Comparison of ENCODE assay signal across 14 cellular contexts in genomic region chr2:206511283-206511682, GRCh38.
DNase-seq lines count a peak whose midpoint lies in the region; ATAC-seq, FAIRE-seq and TF ChIP-seq lines count a peak whose summit lies in the region.
"Had no signal": no experiment of that assay in that cellular context is flagged by ENCODE, and none has a peak within 500 bp of the region (broad histone marks: within the 10 kb centered on the region; RNA-seq: fewer than 3 reads in every experiment).

No MANE protein-coding gene starts in this region.

- H3K4me2 ChIP-seq in Loucy (ENCODE audit: low read depth, low read length, poor library complexity, severe bottlenecking) = no peak overlapping the region
- H3K4me2 ChIP-seq: A549 had no signal

- 0 out of 2 replicates have a peak overlapping the region, but pooled peaks have one; percentile 22 for H2AFZ ChIP-seq in Loucy (ENCODE audit: low read length)

- no peak for TF ChIP-seq POLR2A in GM12891 (IDR thresholded peaks at IDR 0.05; ENCODE audit: low read depth, low read length)

- H3K79me2 ChIP-seq in Loucy (ENCODE audit: insufficient read depth, low read length) = no peaks in the 10 kb centered on the region

- H3F3A ChIP-seq in Loucy (ENCODE audit: low read depth) = no peaks in the 10 kb centered on the region

- TF ChIP-seq CTCF in Loucy (conservative IDR thresholded peaks at IDR 0.05; ENCODE audit: low read length) = no peak
- TF ChIP-seq CTCF in BE2C (IDR thresholded peaks at IDR 0.05; ENCODE audit: low read depth, low read length) = no peak

- no peak for ATAC-seq in GM21717 (IDR thresholded peaks at IDR 0.05; ENCODE audit: unreplicated experiment)
- ATAC-seq: A549 had no signal

- H3K9me2 ChIP-seq in Loucy (replicated peaks; ENCODE audit: low read depth, low read length) = no peaks in the 10 kb centered on the region

- H3K4me3 ChIP-seq in Loucy (ENCODE audit: low read length, poor library complexity, severe bottlenecking) = no peak overlapping the region
- H3K4me3 ChIP-seq in BE2C (ENCODE audit: low read depth, low read length) = no peak overlapping the region
- H3K4me3 ChIP-seq: A549, HAP-1 had no signal

- H3K9me3 ChIP-seq in Loucy (ENCODE audit: insufficient read depth, low read depth, low read length) = no peaks in the 10 kb centered on the region
- no peaks in the 10 kb centered on the region for H3K9me3 ChIP-seq in BE2C
- H3K9me3 ChIP-seq: A549, HAP-1 had no signal

- H3K27me3 ChIP-seq in Loucy (ENCODE audit: insufficient read depth, low read length, poor library complexity, severe bottlenecking) (no peaks in the 10 kb centered on the region), BE2C (no peaks in the 10 kb centered on the region)

- no peak for DNase-seq in GM12891 (ENCODE audit: insufficient read length, low spot score)
- DNase-seq in foreskin melanocyte = peak; percentile 8
- DNase-seq in BE2C = no peak
- no peak for DNase-seq in activated CD4-positive, CD25-positive, alpha-beta regulatory T cell (lab: John Stamatoyannopoulos, UW)
- DNase-seq in nucleus accumbens (lab: John Stamatoyannopoulos, UW) = no peak
- DNase-seq: CD4-positive, CD25-positive, alpha-beta regulatory T cell; DMS53; GOT3 had no signal

- H3K36me3 ChIP-seq in Loucy (ENCODE audit: insufficient read depth, low read length) = no peaks in the 10 kb centered on the region
- no peaks in the 10 kb centered on the region for H3K36me3 ChIP-seq in BE2C
- H3K36me3 ChIP-seq: HAP-1 had no signal

- H3K4me1 ChIP-seq in Loucy (ENCODE audit: insufficient read depth, low read length, poor library complexity, severe bottlenecking) (peaks cover 15% of the 10 kb centered on the region), BE2C (no peaks in the 10 kb centered on the region)
- H3K4me1 ChIP-seq: A549 had no signal

- peak; percentile 31 for FAIRE-seq in GM12891 (lab: Jason Lieb, UNC)
- FAIRE-seq: A549, G401.6, HTR-8/SVneo had no signal

- no peak overlapping the region for H3K9ac ChIP-seq in Loucy (ENCODE audit: low read depth, low read length, poor library complexity, severe bottlenecking)

- no peaks in the 10 kb centered on the region for H4K20me1 ChIP-seq in Loucy (ENCODE audit: insufficient read depth, low read length, poor library complexity, severe bottlenecking)

TF ChIP-seq in GM12891, 5 proteins besides CTCF, POLR2A, EP300 and RAD21:
- no peak for TF ChIP-seq POLR2AphosphoS5 (IDR thresholded peaks at IDR 0.05; ENCODE audit: low read depth, low read length)
- TF ChIP-seq POU2F2 (IDR thresholded peaks at IDR 0.05; ENCODE audit: low read depth, low read length) = no peak
- TF ChIP-seq SPI1 (IDR thresholded peaks at IDR 0.05; ENCODE audit: low read depth, low read length) = no peak
- TF ChIP-seq PAX5 (IDR thresholded peaks at IDR 0.05; ENCODE audit: insufficient read depth, low read length, severe bottlenecking) = no peak
- no peak for TF ChIP-seq TAF1 (IDR thresholded peaks at IDR 0.05; ENCODE audit: low read depth, low read length)
